ENCODE assay signal across 14 cellular contexts in the genomic region with DNA sequence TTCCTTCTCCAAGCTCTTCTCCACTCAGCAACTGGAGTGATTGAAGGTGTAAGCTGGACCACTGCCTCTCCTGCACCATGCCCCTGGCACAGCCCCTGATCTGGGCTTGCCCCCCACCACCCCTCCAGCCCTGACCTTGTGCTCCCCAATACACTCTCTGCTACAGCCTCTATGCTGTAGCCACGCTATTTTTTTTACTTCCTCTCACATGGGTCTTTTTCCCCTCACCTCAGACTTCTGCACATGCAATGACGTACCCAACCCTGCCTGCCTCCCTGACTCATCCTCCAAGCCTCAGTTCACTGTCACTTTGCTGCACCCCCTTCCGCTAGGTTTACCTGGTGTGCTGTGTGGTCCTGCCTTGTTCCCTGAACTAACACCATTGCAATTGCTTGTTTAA. TPM values are rescaled to one million over a fixed set of nuclear protein-coding genes. Genes with fewer than 3 reads are reported as not detected.
A peak's percentile ranks its signal among the peaks of the same experiment; 100 is the strongest.
DNase-seq lines count a peak whose midpoint lies in the region; ATAC-seq and TF ChIP-seq lines count a peak whose summit lies in the region.
"Had no signal": no experiment of that assay in that cellular context is flagged by ENCODE, and none has a peak within 500 bp of the region (broad histone marks: within the 10 kb centered on the region; RNA-seq: fewer than 3 reads in every experiment).

No MANE protein-coding gene starts in this region.

- H3K36me3 Mint-ChIP-seq in activated naive CD4-positive, alpha-beta T cell treated with anti-CD3 and anti-CD28 coated beads for 36 hours (ENCODE audit: low read depth): no peaks in the 10 kb centered on the region
- no peaks in the 10 kb centered on the region for H3K36me3 Mint-ChIP-seq in activated CD8-positive, alpha-beta T cell treated with anti-CD3 and anti-CD28 coated beads, Interleukin-2, amount 10 ng/mL, durations not matched to agents 7 days and 5 days (ENCODE audit: low read depth)
- H3K36me3 Mint-ChIP-seq in stimulated activated memory B cell treated with anti-CD40 and anti-IgM and Interleukin-4, amounts not matched to agents 10 μg/mL and 1 μg/mL and 100 μg/mL, for 72 hours: no peaks in the 10 kb centered on the region

- no peak overlapping the region for H3K4me3 ChIP-seq in psoas muscle
- H3K4me3 ChIP-seq: A549 had no signal

- H3K27ac ChIP-seq in psoas muscle: no peak overlapping the region
- H3K27ac ChIP-seq: A549, C4-2B had no signal

- DNase-seq in activated naive CD4-positive, alpha-beta T cell treated with anti-CD3 and anti-CD28 coated beads for 36 hours: peak; percentile 25
- no peak for DNase-seq in activated naive CD4-positive, alpha-beta T cell (lab: John Stamatoyannopoulos, UW)
- DNase-seq in activated CD8-positive, alpha-beta T cell treated with anti-CD3 and anti-CD28 coated beads, Interleukin-2, amount 10 ng/mL, durations not matched to agents 7 days and 5 days: no peak
- no peak for DNase-seq in psoas muscle
- DNase-seq: COR-L47, KBM-7, NCI-H187 treated with DMSO at 0.1 percent for 48 hours, NCI-H2171, SIG-M5 had no signal

- WGBS in psoas muscle, 3 donors: 90 to 97% (median 96%) methylated on average over 3 of the region's 3 CpGs

- no peaks in the 10 kb centered on the region for H3K36me3 ChIP-seq in psoas muscle (ENCODE audit: insufficient read depth in 1 of 2, low read depth in 1 of 2)

- peak; percentile 64 for ATAC-seq in GM19351 (IDR thresholded peaks at IDR 0.05; ENCODE audit: unreplicated experiment)
- ATAC-seq in activated CD8-positive, alpha-beta T cell treated with anti-CD3 and anti-CD28 coated beads, Interleukin-2, amount 10 ng/mL, durations not matched to agents 7 days and 5 days: peak; percentile 53
- ATAC-seq in stimulated activated memory B cell treated with anti-CD40 and anti-IgM and Interleukin-4, amounts not matched to agents 10 μg/mL and 1 μg/mL and 100 μg/mL, for 72 hours: peak; percentile 73
- no peak for ATAC-seq in psoas muscle
- no peak for ATAC-seq in HG03521 (IDR thresholded peaks at IDR 0.05; ENCODE audit: unreplicated experiment)
- ATAC-seq: A549 had no signal

- H3K27me3 ChIP-seq in psoas muscle (ENCODE audit: insufficient read depth in 3 of 3, low read length in 2 of 3): no peaks in the 10 kb centered on the region

- CTCF ChIA-PET in activated naive CD4-positive, alpha-beta T cell treated with anti-CD3 and anti-CD28 coated beads for 36 hours (lab: Charles Lee): no interaction called here
- CTCF ChIA-PET in activated CD8-positive, alpha-beta T cell treated with anti-CD3 and anti-CD28 coated beads, Interleukin-2, amount 10 ng/mL, durations not matched to agents 7 days and 5 days (lab: Charles Lee): no interaction called here

- no peaks in the 10 kb centered on the region for H3K9me3 Mint-ChIP-seq in activated naive CD4-positive, alpha-beta T cell treated with anti-CD3 and anti-CD28 coated beads for 36 hours
- no peaks in the 10 kb centered on the region for H3K9me3 Mint-ChIP-seq in activated CD8-positive, alpha-beta T cell treated with anti-CD3 and anti-CD28 coated beads, Interleukin-2, amount 10 ng/mL, durations not matched to agents 7 days and 5 days (ENCODE audit: insufficient read depth)
- H3K9me3 Mint-ChIP-seq in stimulated activated memory B cell treated with anti-CD40 and anti-IgM and Interleukin-4, amounts not matched to agents 10 μg/mL and 1 μg/mL and 100 μg/mL, for 72 hours: no peaks in the 10 kb centered on the region

- H3K4me1 ChIP-seq in psoas muscle: peaks cover 5% of the 10 kb centered on the region
- H3K4me1 ChIP-seq: A549 had no signal

- H3K4me1 Mint-ChIP-seq in activated naive CD4-positive, alpha-beta T cell treated with anti-CD3 and anti-CD28 coated beads for 36 hours (ENCODE audit: low read depth): no peaks in the 10 kb centered on the region
- H3K4me1 Mint-ChIP-seq in activated CD8-positive, alpha-beta T cell treated with anti-CD3 and anti-CD28 coated beads, Interleukin-2, amount 10 ng/mL, durations not matched to agents 7 days and 5 days (ENCODE audit: low read depth): peaks cover 3% of the 10 kb centered on the region
- H3K4me1 Mint-ChIP-seq in stimulated activated memory B cell treated with anti-CD40 and anti-IgM and Interleukin-4, amounts not matched to agents 10 μg/mL and 1 μg/mL and 100 μg/mL, for 72 hours: peaks cover 6% of the 10 kb centered on the region

- peaks cover 4% of the 10 kb centered on the region for H3K27me3 Mint-ChIP-seq in activated naive CD4-positive, alpha-beta T cell treated with anti-CD3 and anti-CD28 coated beads for 36 hours (ENCODE audit: low read depth)
- peaks cover 3% of the 10 kb centered on the region for H3K27me3 Mint-ChIP-seq in activated CD8-positive, alpha-beta T cell treated with anti-CD3 and anti-CD28 coated beads, Interleukin-2, amount 10 ng/mL, durations not matched to agents 7 days and 5 days (ENCODE audit: low read depth)
- peaks cover 8% of the 10 kb centered on the region for H3K27me3 Mint-ChIP-seq in stimulated activated memory B cell treated with anti-CD40 and anti-IgM and Interleukin-4, amounts not matched to agents 10 μg/mL and 1 μg/mL and 100 μg/mL, for 72 hours

- H3K9me3 ChIP-seq in psoas muscle: no peaks in the 10 kb centered on the region
- H3K9me3 ChIP-seq: A549 had no signal

- intact Hi-C loops in activated naive CD4-positive, alpha-beta T cell treated with anti-CD3 and anti-CD28 coated beads for 36 hours (cut with micrococcal nuclease): no loop called here
- intact Hi-C loops in psoas muscle (cut with DNase I): no loop called here

- no peak for TF ChIP-seq CTCF in psoas muscle (IDR thresholded peaks at IDR 0.05)

- H3K4me3 Mint-ChIP-seq in activated naive CD4-positive, alpha-beta T cell treated with anti-CD3 and anti-CD28 coated beads for 36 hours: no peak overlapping the region
- no peak overlapping the region for H3K4me3 Mint-ChIP-seq in activated CD8-positive, alpha-beta T cell treated with anti-CD3 and anti-CD28 coated beads, Interleukin-2, amount 10 ng/mL, durations not matched to agents 7 days and 5 days
- H3K4me3 Mint-ChIP-seq in stimulated activated memory B cell treated with anti-CD40 and anti-IgM and Interleukin-4, amounts not matched to agents 10 μg/mL and 1 μg/mL and 100 μg/mL, for 72 hours: no peak overlapping the region

- POLR2A ChIA-PET in activated CD8-positive, alpha-beta T cell treated with anti-CD3 and anti-CD28 coated beads, Interleukin-2, amount 10 ng/mL, durations not matched to agents 7 days and 5 days (lab: Charles Lee): no interaction called here

- H3K27ac Mint-ChIP-seq in activated naive CD4-positive, alpha-beta T cell treated with anti-CD3 and anti-CD28 coated beads for 36 hours: no peak overlapping the region
- H3K27ac Mint-ChIP-seq in activated CD8-positive, alpha-beta T cell treated with anti-CD3 and anti-CD28 coated beads, Interleukin-2, amount 10 ng/mL, durations not matched to agents 7 days and 5 days: no peak overlapping the region
- no peak overlapping the region for H3K27ac Mint-ChIP-seq in stimulated activated memory B cell treated with anti-CD40 and anti-IgM and Interleukin-4, amounts not matched to agents 10 μg/mL and 1 μg/mL and 100 μg/mL, for 72 hours

RNA-seq across cellular contexts. Expression of a gene that starts 9.0 kb away (rescaled TPM):
- 1 to 10 TPM; 1.8 to 2.5 TPM for total RNA-seq in activated naive CD4-positive, alpha-beta T cell treated with anti-CD3 and anti-CD28 coated beads for 36 hours
- 1 to 10 TPM; 3.3 to 3.6 TPM for total RNA-seq in activated CD8-positive, alpha-beta T cell treated with anti-CD3 and anti-CD28 coated beads, Interleukin-2, amount 10 ng/mL, durations not matched to agents 7 days and 5 days
- 1 to 10 TPM in 2 of 4 donors, under 1 TPM in 1, not detected in 1; 0.52 to 2.0 (median 1.2) TPM for total RNA-seq in psoas muscle
- polyA plus RNA-seq in psoas muscle: 1 to 10 TPM in 2 of 3 donors, under 1 TPM in 1; 0.86 to 1.6 (median 1.5) TPM

Comparison
In these comparisons a context has a peak if more than half of its experiments do, and no peak if none do; other contexts are left out.
1. ATAC-seq: peak in GM19351 (single experiment), activated CD8-positive, alpha-beta T cell treated with anti-CD3 and anti-CD28 coated beads, Interleukin-2, amount 10 ng/mL, durations not matched to agents 7 days and 5 days (single experiment) and stimulated activated memory B cell treated with anti-CD40 and anti-IgM and Interleukin-4, amounts not matched to agents 10 μg/mL and 1 μg/mL and 100 μg/mL, for 72 hours (single experiment); none in psoas muscle (0 of 4) and HG03521 (single experiment).